Comparison of ENCODE assay signal across 24 cellular contexts in genomic region chr2:100408941-100409340, GRCh38.
"Had no signal": no experiment of that assay in that cellular context is flagged by ENCODE, and none has a peak within 500 bp of the region (broad histone marks: within the 10 kb centered on the region; RNA-seq: fewer than 3 reads in every experiment).

No MANE protein-coding gene starts in this region.

- ATAC-seq: natural killer cell; psoas muscle; right lobe of liver; stimulated activated effector memory CD8-positive, alpha-beta T cell treated with anti-CD3 and anti-CD28 coated beads, Interleukin-12 subunit alpha, Interleukin-12 subunit beta, amount 100 ng/mL, for 72 hours; stimulated activated naive B cell treated with anti-CD40 and anti-IgM and Interleukin-4, amounts not matched to agents 10 μg/mL and 1 μg/mL and 100 μg/mL, for 72 hours; upper lobe of right lung had no signal

- H3K27me3 ChIP-seq: neural progenitor cell, ovary, right lobe of liver, sigmoid colon, stomach, thyroid gland, transverse colon, upper lobe of right lung, uterus had no signal

- H3K36me3 ChIP-seq: neural progenitor cell, ovary, right lobe of liver, transverse colon, uterus had no signal

- H3K4me3 ChIP-seq: neural progenitor cell, ovary, psoas muscle, right lobe of liver, sigmoid colon, stomach, thoracic aorta, thyroid gland, transverse colon, upper lobe of right lung, uterus had no signal

- H3K9me3 ChIP-seq: ovary, psoas muscle, right lobe of liver, sigmoid colon, stomach, thoracic aorta, thyroid gland, transverse colon, upper lobe of right lung, uterus had no signal

- H3K4me1 ChIP-seq: parathyroid adenoma, psoas muscle, right lobe of liver, sigmoid colon, stomach, thyroid gland, transverse colon, upper lobe of right lung, uterus had no signal

- DNase-seq: natural killer cell; occipital lobe; ovary; posterior cingulate gyrus; psoas muscle; right cardiac atrium; right lobe of liver; sigmoid colon; small intestine; stimulated activated CD4-positive, alpha-beta T cell treated with anti-CD3 and anti-CD28 coated beads, Interleukin-15, amount 100 ng/mL, for 24 hours; stimulated activated CD4-positive, alpha-beta T cell treated with anti-CD3 and anti-CD28 coated beads, Interleukin-2, amount 100 ng/mL, for 24 hours; stimulated activated CD4-positive, alpha-beta T cell treated with anti-CD3 and anti-CD28 coated beads, Interleukin-2, amount 100 ng/mL, for 48 hours; stimulated activated CD4-positive, alpha-beta T cell treated with anti-CD3 and anti-CD28 coated beads, Interleukin-4, amount 100 ng/mL, for 24 hours; stimulated activated naive B cell treated with anti-CD40 and anti-IgM and Interleukin-4, amounts not matched to agents 10 μg/mL and 1 μg/mL and 100 μg/mL, for 72 hours; stimulated activated naive CD4-positive, alpha-beta T cell treated with Interleukin-2 at 50 U/mL for 16 hours; stomach; thyroid gland; transverse colon; upper lobe of right lung; uterus had no signal

- H3K27ac ChIP-seq: neural progenitor cell, ovary, parathyroid adenoma, psoas muscle, right lobe of liver, sigmoid colon, stomach, thoracic aorta, thyroid gland, transverse colon, upper lobe of right lung, uterus had no signal
